30 cellular contexts compared by ENCODE assay signal in genomic region chr3:46498916-46499519, GRCh38. TPM values are rescaled to one million over a fixed set of nuclear protein-coding genes. Genes with fewer than 3 reads are reported as not detected.
"Had no signal": no experiment of that assay in that cellular context is flagged by ENCODE, and none has a peak within 500 bp of the region (broad histone marks: within the 10 kb centered on the region; RNA-seq: fewer than 3 reads in every experiment).

No MANE protein-coding gene starts in this region.

- H3K9me3 ChIP-seq: adrenal gland, colonic mucosa, esophagus squamous epithelium, gastrocnemius medialis, neutrophil, pancreas, stomach, transverse colon, uterus had no signal

- H3K4me1 ChIP-seq: adrenal gland, colonic mucosa, esophagus squamous epithelium, pancreas, transverse colon, uterus had no signal

- DNase-seq: activated CD8-positive, alpha-beta memory T cell treated with anti-CD3 and anti-CD28 coated beads, Interleukin-2, amount 50 U/mL, for 48 hours; activated naive CD4-positive, alpha-beta T cell; activated T-cell treated with anti-CD3 and anti-CD28 coated beads, Interleukin-2, amount 50 U/mL, for 4 hours; adrenal gland; colonic mucosa; dorsolateral prefrontal cortex; effector memory CD8-positive, alpha-beta T cell; esophagus squamous epithelium; gastrocnemius medialis; islet precursor cell; left colon; midbrain; natural killer cell; pancreas; small intestine; stimulated activated CD4-positive, alpha-beta T cell treated with anti-CD3 and anti-CD28 coated beads, Interleukin-2, amount 100 ng/mL, for 24 hours; stomach; T-helper 1 cell; T-helper 9 cell; transverse colon; uterus had no signal

- H3K36me3 ChIP-seq: adrenal gland, colonic mucosa, esophagus squamous epithelium, gastrocnemius medialis, neutrophil, pancreas, stomach, transverse colon, uterus had no signal

- FAIRE-seq: astrocyte, pancreas, small intestine had no signal

- H3K27ac ChIP-seq: adrenal gland, colonic mucosa, dorsolateral prefrontal cortex, esophagus squamous epithelium, gastrocnemius medialis, neutrophil, pancreas, stomach, transverse colon, uterus had no signal

- H3K27me3 Mint-ChIP-seq: effector memory CD8-positive, alpha-beta T cell had no signal

- H3K4me1 Mint-ChIP-seq: natural killer cell had no signal

- H3K9me3 Mint-ChIP-seq: activated T-cell treated with anti-CD3 and anti-CD28 coated beads, Interleukin-2, amount 50 U/mL, for 4 hours; activated T-helper 2 cell treated with anti-CD3 and anti-CD28 coated beads, Interferon-gamma antibody, Interleukin-2, Interleukin-4, amounts not matched to agents 10 μg/mL and 5 μg/mL and 100 μg/mL, durations not matched to agents 14 hours and 24 hours and 36 hours; effector memory CD8-positive, alpha-beta T cell; natural killer cell; stimulated activated effector memory CD8-positive, alpha-beta T cell treated with anti-CD3 and anti-CD28 coated beads, Interleukin-12 subunit alpha, Interleukin-12 subunit beta, amount 100 ng/mL, for 72 hours had no signal

- H3K36me3 Mint-ChIP-seq: activated naive CD8-positive, alpha-beta T cell; natural killer cell; stimulated activated effector memory CD8-positive, alpha-beta T cell treated with anti-CD3 and anti-CD28 coated beads, Interleukin-12 subunit alpha, Interleukin-12 subunit beta, amount 100 ng/mL, for 72 hours had no signal

- H3K4me3 Mint-ChIP-seq: activated naive CD8-positive, alpha-beta T cell; activated T-cell treated with anti-CD3 and anti-CD28 coated beads, Interleukin-2, amount 50 U/mL, for 4 hours; effector memory CD8-positive, alpha-beta T cell; natural killer cell; stimulated activated effector memory CD8-positive, alpha-beta T cell treated with anti-CD3 and anti-CD28 coated beads, Interleukin-12 subunit alpha, Interleukin-12 subunit beta, amount 100 ng/mL, for 72 hours; WTC11 had no signal

- ATAC-seq: activated T-cell treated with anti-CD3 and anti-CD28 coated beads, Interleukin-2, amount 50 U/mL, for 4 hours; effector memory CD8-positive, alpha-beta T cell; left colon; natural killer cell; pancreas; sciatic nerve; WTC11 had no signal

- H3K27me3 ChIP-seq: adrenal gland, colonic mucosa, gastrocnemius medialis, neutrophil, pancreas, stomach, transverse colon, uterus had no signal

- H3K4me3 ChIP-seq: adrenal gland, colonic mucosa, dorsolateral prefrontal cortex, esophagus squamous epithelium, gastrocnemius medialis, pancreas, stomach, transverse colon, uterus had no signal

- H3K27ac Mint-ChIP-seq: activated naive CD8-positive, alpha-beta T cell; activated T-helper 2 cell treated with anti-CD3 and anti-CD28 coated beads, Interferon-gamma antibody, Interleukin-2, Interleukin-4, amounts not matched to agents 10 μg/mL and 5 μg/mL and 100 μg/mL, durations not matched to agents 14 hours and 24 hours and 36 hours; natural killer cell; stimulated activated effector memory CD8-positive, alpha-beta T cell treated with anti-CD3 and anti-CD28 coated beads, Interleukin-12 subunit alpha, Interleukin-12 subunit beta, amount 100 ng/mL, for 72 hours; WTC11 had no signal

RNA-seq across cellular contexts. Expression of gene RTP3, which starts 1.2 kb away (rescaled TPM):
- total RNA-seq: activated T-cell treated with anti-CD3 and anti-CD28 coated beads, Interleukin-2, amount 50 U/mL, for 4 hours; activated T-helper 2 cell treated with anti-CD3 and anti-CD28 coated beads, Interferon-gamma antibody, Interleukin-2, Interleukin-4, amounts not matched to agents 10 μg/mL and 5 μg/mL and 100 μg/mL, durations not matched to agents 14 hours and 24 hours and 36 hours; adrenal gland; astrocyte; colonic mucosa; dorsolateral prefrontal cortex; esophagus squamous epithelium; gastrocnemius medialis; left colon; natural killer cell; pancreas; pulmonary artery endothelial cell; sciatic nerve; stomach; temporal lobe; transverse colon; uterus; WTC11 had no signal
- polyA plus RNA-seq: adrenal gland, pancreas, small intestine, stomach had no signal

RNA-seq across cellular contexts. Expression of gene LTF, which starts 34.3 kb away (rescaled TPM):
- total RNA-seq: activated T-cell treated with anti-CD3 and anti-CD28 coated beads, Interleukin-2, amount 50 U/mL, for 4 hours; activated T-helper 2 cell treated with anti-CD3 and anti-CD28 coated beads, Interferon-gamma antibody, Interleukin-2, Interleukin-4, amounts not matched to agents 10 μg/mL and 5 μg/mL and 100 μg/mL, durations not matched to agents 14 hours and 24 hours and 36 hours; astrocyte; pulmonary artery endothelial cell had no signal
